ENCODE assay signal across 9 cellular contexts in the genomic region with DNA sequence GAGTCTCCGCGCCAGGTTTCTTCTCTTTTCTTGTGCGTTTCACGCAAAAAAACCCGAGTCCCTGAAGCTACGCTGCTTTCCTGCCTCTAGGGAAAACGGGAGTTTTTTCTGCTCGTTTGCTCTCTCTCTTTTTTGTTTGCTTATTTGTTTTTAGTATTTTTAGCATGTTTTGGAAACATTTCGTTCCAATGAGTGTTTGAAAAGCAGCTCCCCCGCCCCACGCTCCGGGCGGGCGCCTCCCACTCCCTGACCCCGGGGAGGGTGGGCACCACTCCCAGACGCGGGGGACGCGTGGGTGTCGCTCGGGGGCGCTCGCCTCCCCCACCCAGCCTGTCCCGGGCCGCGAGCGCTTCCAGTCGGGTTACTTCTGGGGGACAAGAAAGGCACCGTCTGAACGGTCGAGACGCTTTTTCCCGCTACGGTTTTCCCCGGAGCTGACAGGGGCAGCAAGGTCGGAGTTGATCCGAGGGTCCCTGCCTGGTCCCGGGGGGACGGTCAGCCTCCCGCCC. TPM values are rescaled to one million over a fixed set of nuclear protein-coding genes. Genes with fewer than 3 reads are reported as not detected.
DNase-seq lines count a peak whose midpoint lies in the region; ATAC-seq, FAIRE-seq and TF ChIP-seq lines count a peak whose summit lies in the region.
"Had no signal": no experiment of that assay in that cellular context is flagged by ENCODE, and none has a peak within 500 bp of the region (broad histone marks: within the 10 kb centered on the region; RNA-seq: fewer than 3 reads in every experiment).

No MANE protein-coding gene starts in this region.

- peaks cover 0 to 22% of the 10 kb centered on the region in 2 donors for H3K4me1 ChIP-seq in right atrium auricular region
- H3K4me1 ChIP-seq in psoas muscle, result peaks cover 7% of the 10 kb centered on the region

- peaks cover 20% of the 10 kb centered on the region for H3K27me3 Mint-ChIP-seq in activated naive CD4-positive, alpha-beta T cell treated with anti-CD3 and anti-CD28 coated beads, Interleukin-2, amount 50 U/mL, for 24 hours

- WGBS in psoas muscle, 3 donors, result 3 to 5% (median 4%) methylated on average over 40 of the region's 40 CpGs

- H3K9me3 Mint-ChIP-seq in activated naive CD4-positive, alpha-beta T cell treated with anti-CD3 and anti-CD28 coated beads, Interleukin-2, amount 50 U/mL, for 24 hours, result no peaks in the 10 kb centered on the region

- H3K27ac ChIP-seq in right atrium auricular region, result peak overlapping the region; percentile 56 to 79
- peak overlapping the region; percentile 58 for H3K27ac ChIP-seq in psoas muscle

- no peaks in the 10 kb centered on the region for H3K27me3 ChIP-seq in right atrium auricular region
- peaks cover 0 to 51% (median 20%) of the 10 kb centered on the region in 3 donors for H3K27me3 ChIP-seq in psoas muscle (ENCODE audit: insufficient read depth in 3 of 3, low read length in 2 of 3)

- intact Hi-C loops in psoas muscle (cut with DNase I), result no loop called here

- FAIRE-seq in RCC 7860 (lab: Jason Lieb, UNC), result no peak

- H3K4me3 ChIP-seq in right atrium auricular region (peak overlapping the region; percentile 62 to 67), psoas muscle (peak overlapping the region; percentile 72)

- TF ChIP-seq CTCF in right atrium auricular region (IDR thresholded peaks at IDR 0.05) (no peak), psoas muscle (IDR thresholded peaks at IDR 0.05) (no peak), GM20000 (IDR thresholded peaks at IDR 0.05; ENCODE audit: extremely low read depth, missing control alignments) (no peak)

- no peaks in the 10 kb centered on the region for H3K36me3 Mint-ChIP-seq in activated naive CD4-positive, alpha-beta T cell treated with anti-CD3 and anti-CD28 coated beads, Interleukin-2, amount 50 U/mL, for 24 hours

- H3K9me3 ChIP-seq in right atrium auricular region (no peaks in the 10 kb centered on the region), psoas muscle (no peaks in the 10 kb centered on the region)

- H3K4me1 Mint-ChIP-seq in activated naive CD4-positive, alpha-beta T cell treated with anti-CD3 and anti-CD28 coated beads, Interleukin-2, amount 50 U/mL, for 24 hours, result peaks cover 6% of the 10 kb centered on the region

- DNase-seq in NCI-H345 (lab: John Stamatoyannopoulos, UW), result peak; percentile 55
- no peak for DNase-seq in NCI-H345 treated with DMSO at 0.1 percent for 48 hours (lab: John Stamatoyannopoulos, UW; ENCODE audit: unreplicated experiment)
- no peak for DNase-seq in right atrium auricular region (ENCODE audit: low spot score)
- DNase-seq in psoas muscle, result peak; percentile 73 to 84
- no peak for DNase-seq in COLO668 (lab: John Stamatoyannopoulos, UW; ENCODE audit: unreplicated experiment)
- no peak for DNase-seq in RCC 7860 (ENCODE audit: low spot score)
- no peak for DNase-seq in GM20000 (ENCODE audit: low spot score)
- DNase-seq: DND-41 had no signal

- ATAC-seq in psoas muscle, result peak; percentile 45 to 68 (median 55)

- no peaks in the 10 kb centered on the region for H3K36me3 ChIP-seq in right atrium auricular region
- H3K36me3 ChIP-seq in psoas muscle (ENCODE audit: insufficient read depth in 1 of 2, low read depth in 1 of 2), result no peaks in the 10 kb centered on the region

- peak overlapping the region; percentile 37 for H3K4me3 Mint-ChIP-seq in activated naive CD4-positive, alpha-beta T cell treated with anti-CD3 and anti-CD28 coated beads, Interleukin-2, amount 50 U/mL, for 24 hours

- no peak overlapping the region for H3K27ac Mint-ChIP-seq in activated naive CD4-positive, alpha-beta T cell treated with anti-CD3 and anti-CD28 coated beads, Interleukin-2, amount 50 U/mL, for 24 hours

RNA-seq across cellular contexts. Expression of a gene that starts 0.4 kb away (rescaled TPM):
- total RNA-seq in right atrium auricular region (10 to 100 TPM; 11.4 to 11.5 TPM), psoas muscle (10 to 100 TPM in 2 of 4 donors, 1 to 10 TPM in 2; 6.9 to 20.7 (median 9.8) TPM)
- 10 to 100 TPM in 2 of 3 donors, 1 to 10 TPM in 1; 6.6 to 17.7 (median 10.7) TPM for polyA plus RNA-seq in psoas muscle

Comparison
In these comparisons a context has a peak if more than half of its experiments do, and no peak if none do; other contexts are left out.
1. DNase-seq: peak in NCI-H345 (single experiment) and psoas muscle (2 of 2); none in NCI-H345 treated with DMSO at 0.1 percent for 48 hours (single experiment), right atrium auricular region (single experiment), COLO668 (single experiment), RCC 7860 (single experiment) and GM20000 (single experiment).